Comparison of ENCODE assay signal across 8 cellular contexts in the genomic region with DNA sequence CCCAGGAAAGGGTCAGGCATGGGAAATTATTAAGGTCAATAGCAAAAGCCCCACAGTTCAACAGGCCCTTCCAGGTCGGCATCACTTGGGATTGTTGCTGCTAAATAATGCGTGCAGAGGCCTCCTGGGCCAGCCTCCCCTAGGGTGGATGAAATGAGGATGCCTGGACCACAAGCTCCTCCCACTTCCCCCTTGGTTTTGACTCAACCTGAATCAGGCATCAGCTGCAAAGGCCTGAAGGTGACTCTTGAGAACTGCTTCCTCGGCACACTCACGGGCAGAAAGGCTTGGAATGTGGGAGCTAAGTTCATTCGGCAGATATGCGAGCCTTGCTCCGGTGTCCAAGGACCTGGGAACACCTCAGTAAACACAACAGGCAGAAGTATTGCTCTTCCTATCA.
DNase-seq lines count a peak whose midpoint lies in the region; ATAC-seq, FAIRE-seq and TF ChIP-seq lines count a peak whose summit lies in the region.

No MANE protein-coding gene starts in this region.

- H3K79me2 ChIP-seq in keratinocyte (ENCODE audit: control insufficient read depth, insufficient read depth, low read length): peaks cover 17% of the 10 kb centered on the region

- H3K9me1 ChIP-seq in keratinocyte (ENCODE audit: control insufficient read depth, extremely low read depth, insufficient read depth, low read length): no peaks in the 10 kb centered on the region

- H3K27me3 ChIP-seq in keratinocyte (ENCODE audit: control insufficient read depth, extremely low read depth, insufficient read depth, low read length) (no peaks in the 10 kb centered on the region), thymus (ENCODE audit: control insufficient read depth, insufficient read depth) (peaks cover 3% of the 10 kb centered on the region)

- WGBS in thymus: 42% methylated on average over 7 of the region's 7 CpGs

- FAIRE-seq in keratinocyte (lab: Jason Lieb, UNC): peak; percentile 99

- no peak overlapping the region for H2AFZ ChIP-seq in keratinocyte (ENCODE audit: control insufficient read depth, low read length)

- H3K4me3 ChIP-seq in keratinocyte (ENCODE audit: control insufficient read depth in 2 of 3, extremely low read depth in 1 of 3, insufficient read depth in 2 of 3, low read depth in 1 of 3, low read length in 3 of 3) (no peak overlapping the region), thymus (ENCODE audit: low read length) (no peak overlapping the region)

- dilution Hi-C loops in keratinocyte (cut with MboI; ENCODE audit: extremely low pct_ligation_motif_present, low sequenced_read_pairs): no loop called here

- H3K27ac ChIP-seq in keratinocyte (ENCODE audit: control insufficient read depth, insufficient read depth, low read length) (peak overlapping the region; percentile 63), thymus (ENCODE audit: low read depth) (peak overlapping the region; percentile 25)

- H3K4me1 ChIP-seq in keratinocyte (ENCODE audit: control insufficient read depth, extremely low read depth, insufficient read depth, low read length) (peaks cover 65% of the 10 kb centered on the region), thymus (ENCODE audit: control insufficient read depth, insufficient read depth, low read length) (peaks cover 21% of the 10 kb centered on the region)

- DNase-seq in ELR (ENCODE audit: low read depth) (peak; percentile 96), MV-4-11 (lab: John Stamatoyannopoulos, UW) (peak; percentile 85), keratinocyte (ENCODE audit: low read depth, low spot score) (peak; percentile 70), DMS79 treated with DMSO at 0.1 percent for 48 hours (lab: John Stamatoyannopoulos, UW) (no peak), NCI-H748 (lab: John Stamatoyannopoulos, UW; ENCODE audit: unreplicated experiment) (no peak)
- DNase-seq in activated CD8-positive, alpha-beta memory T cell treated with anti-CD3 and anti-CD28 coated beads, Interleukin-2, amount 50 U/mL, for 48 hours: peak; percentile 82

- ATAC-seq in GM21723 (IDR thresholded peaks at IDR 0.05; ENCODE audit: unreplicated experiment): peak; percentile 52

- H3K36me3 ChIP-seq in keratinocyte (ENCODE audit: control insufficient read depth in 2 of 2, extremely low read depth in 1 of 2, insufficient read depth in 2 of 2, low read length in 2 of 2) (peaks cover 24 to 28% of the 10 kb centered on the region in 2 experiments), thymus (ENCODE audit: control insufficient read depth, insufficient read depth) (no peaks in the 10 kb centered on the region)

- peak overlapping the region; percentile 33 for H3K4me2 ChIP-seq in keratinocyte (ENCODE audit: control insufficient read depth, extremely low read depth, insufficient read depth, low read depth, low read length)

- no peaks in the 10 kb centered on the region for H4K20me1 ChIP-seq in keratinocyte (ENCODE audit: control insufficient read depth, extremely low read depth, insufficient read depth, low read length)

- H3K9me3 ChIP-seq in keratinocyte (ENCODE audit: control insufficient read depth, low read depth, low read length) (peaks cover 3% of the 10 kb centered on the region), thymus (ENCODE audit: control insufficient read depth) (no peaks in the 10 kb centered on the region)

- TF ChIP-seq CTCF in keratinocyte (optimal IDR thresholded peaks at IDR 0.05 in 1 of 3, IDR thresholded peaks at IDR 0.05 in 1 of 3, conservative IDR thresholded peaks at IDR 0.05 in 1 of 3; ENCODE audit: extremely low read depth in 1 of 3, insufficient read depth in 2 of 3, low read length in 3 of 3): no peak

- no peak overlapping the region for H3K9ac ChIP-seq in keratinocyte (ENCODE audit: control insufficient read depth, extremely low read depth, insufficient read depth, low read length)

Comparison
In these comparisons a context has a peak if more than half of its experiments do, and no peak if none do; other contexts are left out.
1. DNase-seq: peak in ELR (single experiment), MV-4-11 (single experiment), activated CD8-positive, alpha-beta memory T cell treated with anti-CD3 and anti-CD28 coated beads, Interleukin-2, amount 50 U/mL, for 48 hours (single experiment) and keratinocyte (single experiment); none in DMS79 treated with DMSO at 0.1 percent for 48 hours (single experiment) and NCI-H748 (single experiment).